ENCODE assay signal across 2 cellular contexts in genomic region chr17:82180776-82181528, GRCh38.
TF ChIP-seq lines count a peak whose summit lies in the region.

No MANE protein-coding gene starts in this region.

TF ChIP-seq in A549, 52 proteins besides CTCF, POLR2A, EP300 and RAD21 (continued from another document):
- TF ChIP-seq EHF (CRISPR knock-in tag; IDR thresholded peaks at IDR 0.05) (no peak), ELK1 (IDR thresholded peaks at IDR 0.05; ENCODE audit: low read depth, low read length) (no peak), ZSCAN20 (CRISPR knock-in tag; IDR thresholded peaks at IDR 0.05) (no peak)
TF ChIP-seq in A549: peak in this region for 1.

TF ChIP-seq in IMR-90, 13 proteins besides CTCF, POLR2A, EP300 and RAD21:
- no peak for TF ChIP-seq ELK1 (IDR thresholded peaks at IDR 0.05; ENCODE audit: borderline replicate concordance, low read depth, low read length)
- TF ChIP-seq MAFK (IDR thresholded peaks at IDR 0.05; ENCODE audit: low read depth, low read length) = peak; percentile 39; the same call in 1 of the 2 replicates
